ENCODE assay signal across 23 cellular contexts in the genomic region with DNA sequence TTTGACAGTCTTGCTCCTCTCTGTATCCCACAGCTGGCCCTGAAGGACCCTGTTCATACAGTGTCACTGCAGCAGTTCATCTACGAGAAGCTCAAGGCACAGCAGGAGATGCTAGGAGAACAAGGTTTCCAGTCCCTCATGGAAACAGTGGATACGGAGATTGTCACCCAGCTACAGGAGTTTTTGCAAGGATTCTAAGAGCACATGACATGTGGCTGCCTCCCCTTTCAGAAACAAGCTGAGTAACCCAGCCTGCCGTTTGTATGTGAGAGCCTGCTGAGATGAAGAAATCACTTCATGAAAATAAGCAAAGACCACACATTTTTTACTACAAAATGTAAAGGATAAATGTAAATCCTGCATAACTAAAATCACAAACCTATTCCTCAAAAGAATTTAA.
"Had no signal": no experiment of that assay in that cellular context is flagged by ENCODE, and none has a peak within 500 bp of the region (broad histone marks: within the 10 kb centered on the region; RNA-seq: fewer than 3 reads in every experiment).

No MANE protein-coding gene starts in this region.

- H3K27me3 Mint-ChIP-seq: activated naive CD8-positive, alpha-beta T cell treated with anti-CD3 and anti-CD28 coated beads for 36 hours; naive thymus-derived CD8-positive, alpha-beta T cell; progenitor cell of endocrine pancreas had no signal

- H3K4me3 Mint-ChIP-seq: activated naive CD8-positive, alpha-beta T cell treated with anti-CD3 and anti-CD28 coated beads for 36 hours; activated T-cell treated with anti-CD3 and anti-CD28 coated beads, Interleukin-2, amount 50 U/mL, for 4 hours; immature natural killer cell; mesothelial cell of epicardium; naive thymus-derived CD8-positive, alpha-beta T cell; stimulated activated effector memory CD8-positive, alpha-beta T cell treated with anti-CD3 and anti-CD28 coated beads, Interleukin-12 subunit alpha, Interleukin-12 subunit beta, amount 100 ng/mL, for 72 hours had no signal

- H3K27ac Mint-ChIP-seq: activated naive CD8-positive, alpha-beta T cell treated with anti-CD3 and anti-CD28 coated beads for 36 hours; activated T-helper 2 cell treated with anti-CD3 and anti-CD28 coated beads, Interferon-gamma antibody, Interleukin-2, Interleukin-4, amounts not matched to agents 10 μg/mL and 5 μg/mL and 100 μg/mL, durations not matched to agents 14 hours and 24 hours and 36 hours; mesothelial cell of epicardium; progenitor cell of endocrine pancreas; stimulated activated effector memory CD8-positive, alpha-beta T cell treated with anti-CD3 and anti-CD28 coated beads, Interleukin-12 subunit alpha, Interleukin-12 subunit beta, amount 100 ng/mL, for 72 hours had no signal

- H3K36me3 ChIP-seq: uterus had no signal

- ATAC-seq: activated T-cell treated with anti-CD3 and anti-CD28 coated beads, Interleukin-2, amount 50 U/mL, for 4 hours; heart right ventricle; left lobe of liver; naive thymus-derived CD8-positive, alpha-beta T cell; stimulated activated effector memory CD8-positive, alpha-beta T cell treated with anti-CD3 and anti-CD28 coated beads, Interleukin-12 subunit alpha, Interleukin-12 subunit beta, amount 100 ng/mL, for 72 hours had no signal

- H3K4me1 Mint-ChIP-seq: activated naive CD8-positive, alpha-beta T cell treated with anti-CD3 and anti-CD28 coated beads for 36 hours; immature natural killer cell; stimulated activated effector memory CD8-positive, alpha-beta T cell treated with anti-CD3 and anti-CD28 coated beads, Interleukin-12 subunit alpha, Interleukin-12 subunit beta, amount 100 ng/mL, for 72 hours had no signal

- H3K27me3 ChIP-seq: heart right ventricle, transverse colon, uterus had no signal

- H3K4me3 ChIP-seq: heart right ventricle, lung, transverse colon, uterus had no signal

- H3K9me3 Mint-ChIP-seq: activated naive CD8-positive, alpha-beta T cell treated with anti-CD3 and anti-CD28 coated beads for 36 hours; activated T-cell treated with anti-CD3 and anti-CD28 coated beads, Interleukin-2, amount 50 U/mL, for 4 hours; activated T-helper 2 cell treated with anti-CD3 and anti-CD28 coated beads, Interferon-gamma antibody, Interleukin-2, Interleukin-4, amounts not matched to agents 10 μg/mL and 5 μg/mL and 100 μg/mL, durations not matched to agents 14 hours and 24 hours and 36 hours; immature natural killer cell; mesothelial cell of epicardium; naive thymus-derived CD8-positive, alpha-beta T cell; stimulated activated effector memory CD8-positive, alpha-beta T cell treated with anti-CD3 and anti-CD28 coated beads, Interleukin-12 subunit alpha, Interleukin-12 subunit beta, amount 100 ng/mL, for 72 hours had no signal

- H3K4me1 ChIP-seq: heart right ventricle, transverse colon, uterus had no signal

- H3K27ac ChIP-seq: epithelial cell of prostate, heart right ventricle, transverse colon, uterus had no signal

- DNase-seq: activated CD4-positive, alpha-beta T cell treated with anti-CD3 and anti-CD28 coated beads for 4 hours; activated CD4-positive, alpha-beta T cell treated with anti-CD3 and anti-CD28 coated beads, Interleukin-2, amount 50 U/mL, for 48 hours; activated CD4-positive, CD25-positive, alpha-beta regulatory T cell; activated CD8-positive, alpha-beta memory T cell treated with anti-CD3 and anti-CD28 coated beads, Interleukin-2, amount 50 U/mL, for 48 hours; activated naive CD4-positive, alpha-beta T cell; activated naive CD8-positive, alpha-beta T cell treated with anti-CD3 and anti-CD28 coated beads for 36 hours; activated T-cell treated with anti-CD3 and anti-CD28 coated beads, Interleukin-2, amount 50 U/mL, for 4 hours; amniotic stem cell; foreskin fibroblast; heart right ventricle; immature natural killer cell; naive thymus-derived CD8-positive, alpha-beta T cell; stimulated activated CD4-positive, alpha-beta T cell treated with anti-CD3 and anti-CD28 coated beads, Interleukin-2, amount 100 ng/mL, for 24 hours; T1000; transverse colon; uterus had no signal

- H3K9me3 ChIP-seq: heart right ventricle, transverse colon, uterus had no signal
